In genomic region chr2:191078165-191078867, GRCh38 we compare ENCODE assay signal across 16 cellular contexts.
DNase-seq lines count a peak whose midpoint lies in the region; ATAC-seq and TF ChIP-seq lines count a peak whose summit lies in the region.
"Had no signal": no experiment of that assay in that cellular context is flagged by ENCODE, and none has a peak within 500 bp of the region (broad histone marks: within the 10 kb centered on the region; RNA-seq: fewer than 3 reads in every experiment).

No MANE protein-coding gene starts in this region.

- H3K36me3 Mint-ChIP-seq in activated T-cell treated with anti-CD3 and anti-CD28 coated beads, Interleukin-2, amount 50 U/mL, for 72 hours (ENCODE audit: insufficient read depth in 2 of 2), result peaks cover 18 to 39% of the 10 kb centered on the region in 2 donors
- H3K36me3 Mint-ChIP-seq in stimulated activated effector memory CD8-positive, alpha-beta T cell treated with anti-CD3 and anti-CD28 coated beads, Interleukin-12 subunit alpha, Interleukin-12 subunit beta, amount 100 ng/mL, for 72 hours, result peaks cover 69% of the 10 kb centered on the region

- H3K27ac ChIP-seq in OCI-LY7 (ENCODE audit: low read depth, low read length, poor library complexity, severe bottlenecking), result no peak overlapping the region
- H3K27ac ChIP-seq: tibial artery had no signal

- H3K4me3 Mint-ChIP-seq in activated T-cell treated with anti-CD3 and anti-CD28 coated beads, Interleukin-2, amount 50 U/mL, for 72 hours, result peak overlapping the region; percentile 43 to 68
- H3K4me3 Mint-ChIP-seq in stimulated activated effector memory CD8-positive, alpha-beta T cell treated with anti-CD3 and anti-CD28 coated beads, Interleukin-12 subunit alpha, Interleukin-12 subunit beta, amount 100 ng/mL, for 72 hours, result peak overlapping the region; percentile 40

- H3K79me2 ChIP-seq in OCI-LY7 (ENCODE audit: insufficient read depth, low read depth, low read length), result no peaks in the 10 kb centered on the region

- H3K4me3 ChIP-seq in adipocyte (ENCODE audit: low read length) (peak overlapping the region; percentile 70), OCI-LY7 (ENCODE audit: low read depth, low read length, poor library complexity, severe bottlenecking) (no peak overlapping the region)
- H3K4me3 ChIP-seq: tibial artery had no signal

- H3K4me2 ChIP-seq in OCI-LY7 (ENCODE audit: low read length), result no peak overlapping the region

- no peak for DNase-seq in activated T-cell treated with anti-CD3 and anti-CD28 coated beads, Interleukin-2, amount 50 U/mL, for 72 hours
- no peak for DNase-seq in activated T-cell treated with anti-CD3 and anti-CD28 coated beads, Interleukin-2, amount 50 U/mL, for 48 hours
- DNase-seq in adipocyte (ENCODE audit: low read depth) (no peak), NCI-H510A treated with DMSO at 0.1 percent for 48 hours (lab: John Stamatoyannopoulos, UW) (no peak), OCI-LY7 (ENCODE audit: low spot score) (no peak), HUDEP-2 (lab: John Stamatoyannopoulos, UW; ENCODE audit: unreplicated experiment in 76 of 76) (no peak)
- no peak for DNase-seq in stimulated activated effector memory CD8-positive, alpha-beta T cell treated with anti-CD3 and anti-CD28 coated beads, Interleukin-12 subunit alpha, Interleukin-12 subunit beta, amount 100 ng/mL, for 72 hours (ENCODE audit: low spot score in 2 of 2)
- DNase-seq: activated CD8-positive, alpha-beta memory T cell treated with anti-CD3 and anti-CD28 coated beads for 24 hours; amygdala; NCI-H1048; SHP77; stimulated activated CD4-positive, alpha-beta T cell treated with anti-CD3 and anti-CD28 coated beads, Interleukin-2, amount 100 ng/mL, for 48 hours; T-helper 9 cell; tibial artery had no signal

- no peak overlapping the region for H2AFZ ChIP-seq in OCI-LY7 (ENCODE audit: low read length)

- no peaks in the 10 kb centered on the region for H3K27me3 ChIP-seq in adipocyte (replicated peaks; ENCODE audit: control insufficient read depth, insufficient read depth, low read length)
- H3K27me3 ChIP-seq: tibial artery had no signal

- intact Hi-C loops in OCI-LY7 (cut with micrococcal nuclease; ENCODE audit: unreplicated experiment), result no loop called here

- no peaks in the 10 kb centered on the region for H4K20me1 ChIP-seq in OCI-LY7 (ENCODE audit: insufficient read depth, low read length)

- H3K9me3 Mint-ChIP-seq in activated T-cell treated with anti-CD3 and anti-CD28 coated beads, Interleukin-2, amount 50 U/mL, for 72 hours, result peaks cover 0 to 4% of the 10 kb centered on the region in 2 donors
- no peaks in the 10 kb centered on the region for H3K9me3 Mint-ChIP-seq in stimulated activated effector memory CD8-positive, alpha-beta T cell treated with anti-CD3 and anti-CD28 coated beads, Interleukin-12 subunit alpha, Interleukin-12 subunit beta, amount 100 ng/mL, for 72 hours

- H3K9me3 ChIP-seq in adipocyte (ENCODE audit: control insufficient read depth, low read length), result no peaks in the 10 kb centered on the region
- no peaks in the 10 kb centered on the region for H3K9me3 ChIP-seq in OCI-LY7 (ENCODE audit: low read length)

- H3K4me1 Mint-ChIP-seq in activated T-cell treated with anti-CD3 and anti-CD28 coated beads, Interleukin-2, amount 50 U/mL, for 72 hours (ENCODE audit: low read depth), result peaks cover 28% of the 10 kb centered on the region
- H3K4me1 Mint-ChIP-seq in stimulated activated effector memory CD8-positive, alpha-beta T cell treated with anti-CD3 and anti-CD28 coated beads, Interleukin-12 subunit alpha, Interleukin-12 subunit beta, amount 100 ng/mL, for 72 hours, result peaks cover 14% of the 10 kb centered on the region

- POLR2A ChIA-PET in OCI-LY7 (lab: Charles Lee), result interaction anchor here (0.6 kb wide), 2 partner anchors 14 to 1128 kb away, joined by 3 to 4 read pairs; no protein-coding TSS in a partner anchor

- H3K27me3 Mint-ChIP-seq in activated T-cell treated with anti-CD3 and anti-CD28 coated beads, Interleukin-2, amount 50 U/mL, for 72 hours (ENCODE audit: low read depth), result no peaks in the 10 kb centered on the region

- no peaks in the 10 kb centered on the region for H3K9me2 ChIP-seq in OCI-LY7 (ENCODE audit: insufficient read depth, low read length)

- peak overlapping the region; percentile 22 for H3K9ac ChIP-seq in adipocyte (ENCODE audit: low read length)

- peak; percentile 67 to 76 for ATAC-seq in activated T-cell treated with anti-CD3 and anti-CD28 coated beads, Interleukin-2, amount 50 U/mL, for 72 hours (replicated peaks in 1 of 2)
- peak; percentile 53 for ATAC-seq in HG03442 (IDR thresholded peaks at IDR 0.05; ENCODE audit: unreplicated experiment)
- ATAC-seq in stimulated activated effector memory CD8-positive, alpha-beta T cell treated with anti-CD3 and anti-CD28 coated beads, Interleukin-12 subunit alpha, Interleukin-12 subunit beta, amount 100 ng/mL, for 72 hours, result peak; percentile 84
- ATAC-seq: sciatic nerve had no signal

- H3K36me3 ChIP-seq in adipocyte (ENCODE audit: control insufficient read depth, insufficient read depth, low read length, severe bottlenecking) (no peaks in the 10 kb centered on the region), OCI-LY7 (ENCODE audit: insufficient read depth, low read length) (no peaks in the 10 kb centered on the region)
- H3K36me3 ChIP-seq: tibial artery had no signal

- CTCF ChIA-PET in OCI-LY7 (lab: Charles Lee; ENCODE audit: unreplicated experiment), result no interaction called here

- H3K4me1 ChIP-seq in adipocyte (ENCODE audit: control insufficient read depth, insufficient read depth, low read length), result no peaks in the 10 kb centered on the region
- no peaks in the 10 kb centered on the region for H3K4me1 ChIP-seq in OCI-LY7 (ENCODE audit: insufficient read depth, low read length, poor library complexity, severe bottlenecking)
- H3K4me1 ChIP-seq: tibial artery had no signal

- no peak for TF ChIP-seq CTCF in OCI-LY7 (conservative IDR thresholded peaks at IDR 0.05; ENCODE audit: low read length)

- H3K27ac Mint-ChIP-seq in activated T-cell treated with anti-CD3 and anti-CD28 coated beads, Interleukin-2, amount 50 U/mL, for 72 hours, result peak overlapping the region; percentile 42
- peak overlapping the region; percentile 72 for H3K27ac Mint-ChIP-seq in stimulated activated effector memory CD8-positive, alpha-beta T cell treated with anti-CD3 and anti-CD28 coated beads, Interleukin-12 subunit alpha, Interleukin-12 subunit beta, amount 100 ng/mL, for 72 hours

- BruUV-seq in OCI-LY7 (replicated peaks; lab: Mats Ljungman, UMichigan), result no TSS peak
